Comparison of ENCODE assay signal across 10 cellular contexts in the genomic region with DNA sequence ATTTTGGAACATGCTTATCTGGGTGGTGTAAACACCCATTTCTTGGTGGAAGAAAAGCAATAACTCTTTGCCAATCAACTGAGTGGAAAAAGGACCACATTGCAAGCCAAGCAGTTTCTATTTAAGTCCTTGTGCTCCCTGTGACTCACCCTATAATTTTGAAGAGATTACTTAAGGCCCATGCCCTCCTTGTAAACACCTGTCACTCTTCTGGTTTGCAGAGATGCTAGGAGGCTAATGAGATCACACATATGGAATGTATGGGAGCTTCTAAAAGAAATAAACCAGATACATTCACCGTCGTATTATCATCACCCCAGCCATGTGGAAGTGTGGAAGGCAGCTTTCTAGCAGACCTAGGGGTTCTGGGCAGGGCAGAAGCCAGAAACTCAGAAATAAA.
DNase-seq lines count a peak whose midpoint lies in the region; ATAC-seq, FAIRE-seq and TF ChIP-seq lines count a peak whose summit lies in the region.
"Had no signal": no experiment of that assay in that cellular context is flagged by ENCODE, and none has a peak within 500 bp of the region (broad histone marks: within the 10 kb centered on the region; RNA-seq: fewer than 3 reads in every experiment).

No MANE protein-coding gene starts in this region.

- no peak overlapping the region for H3K27ac Mint-ChIP-seq in natural killer cell
- H3K27ac Mint-ChIP-seq: activated naive CD8-positive, alpha-beta T cell treated with anti-CD3 and anti-CD28 coated beads, Interleukin-2, amount 10 ng/mL, durations not matched to agents 7 days and 5 days had no signal

- POLR2A ChIA-PET in RWPE1 (lab: Yijun Ruan, JAX; ENCODE audit: low non-redundant PET), result no interaction called here

- intact Hi-C loops in natural killer cell (cut with micrococcal nuclease), result no loop called here

- TF ChIP-seq POLR2A in H54 (IDR thresholded peaks at IDR 0.05; ENCODE audit: low read depth, low read length), result no peak

- H3K4me3 ChIP-seq in kidney epithelial cell (ENCODE audit: low read depth, low read length), result no peak overlapping the region

- DNase-seq in A172 (ENCODE audit: low spot score), result peak; percentile 97
- peak; percentile 27 for DNase-seq in H54 (ENCODE audit: insufficient read length, low spot score)
- peak; percentile 84 for DNase-seq in RWPE1 (ENCODE audit: low spot score)
- peak; percentile 54 for DNase-seq in kidney epithelial cell (ENCODE audit: low read depth)
- DNase-seq in effector CD4-positive, alpha-beta T cell, result no peak
- DNase-seq in RCC 7860 (ENCODE audit: low spot score), result no peak
- DNase-seq in natural killer cell, result no peak
- no peak for DNase-seq in superior temporal gyrus (ENCODE audit: extremely low spot score)
- DNase-seq: activated naive CD8-positive, alpha-beta T cell treated with anti-CD3 and anti-CD28 coated beads, Interleukin-2, amount 10 ng/mL, durations not matched to agents 7 days and 5 days; stimulated activated CD4-positive, alpha-beta T cell treated with anti-CD3 and anti-CD28 coated beads, Interleukin-2, amount 100 ng/mL, for 24 hours had no signal

- no peaks in the 10 kb centered on the region for H3K4me1 Mint-ChIP-seq in natural killer cell
- H3K4me1 Mint-ChIP-seq: activated naive CD8-positive, alpha-beta T cell treated with anti-CD3 and anti-CD28 coated beads, Interleukin-2, amount 10 ng/mL, durations not matched to agents 7 days and 5 days had no signal

- TF ChIP-seq CTCF in RWPE1 (conservative IDR thresholded peaks at IDR 0.05; ENCODE audit: low read depth), result no peak
- TF ChIP-seq CTCF in kidney epithelial cell (IDR thresholded peaks at IDR 0.05; ENCODE audit: insufficient read depth, low read length, poor library complexity, severe bottlenecking), result no peak
- no peak for TF ChIP-seq CTCF in natural killer cell (IDR thresholded peaks at IDR 0.05)

- no peak overlapping the region for H3K4me3 Mint-ChIP-seq in natural killer cell
- H3K4me3 Mint-ChIP-seq: activated naive CD8-positive, alpha-beta T cell treated with anti-CD3 and anti-CD28 coated beads, Interleukin-2, amount 10 ng/mL, durations not matched to agents 7 days and 5 days had no signal

- peaks cover 32 to 51% of the 10 kb centered on the region in 2 donors for H3K27me3 Mint-ChIP-seq in natural killer cell (ENCODE audit: low read depth in 2 of 2)

- FAIRE-seq in H54 (lab: Jason Lieb, UNC) (no peak), RCC 7860 (lab: Jason Lieb, UNC) (no peak)

- ATAC-seq in natural killer cell, result no peak

- H3K27me3 ChIP-seq in kidney epithelial cell (ENCODE audit: control insufficient read depth, insufficient read depth, low read length), result no peaks in the 10 kb centered on the region

- H3K9me3 Mint-ChIP-seq in natural killer cell, result no peaks in the 10 kb centered on the region
- H3K9me3 Mint-ChIP-seq: activated naive CD8-positive, alpha-beta T cell treated with anti-CD3 and anti-CD28 coated beads, Interleukin-2, amount 10 ng/mL, durations not matched to agents 7 days and 5 days had no signal

- no peaks in the 10 kb centered on the region for H3K36me3 Mint-ChIP-seq in natural killer cell
- H3K36me3 Mint-ChIP-seq: activated naive CD8-positive, alpha-beta T cell treated with anti-CD3 and anti-CD28 coated beads, Interleukin-2, amount 10 ng/mL, durations not matched to agents 7 days and 5 days had no signal

- no peaks in the 10 kb centered on the region for H3K36me3 ChIP-seq in kidney epithelial cell (ENCODE audit: control insufficient read depth, insufficient read depth, low read length)

- H3K27ac ChIP-seq in RWPE1, result no peak overlapping the region

- CTCF ChIA-PET in RWPE1 (lab: Yijun Ruan, JAX), result interaction anchor here (0.6 to 1.8 kb wide), 3 partner anchors 105 to 510 kb away, joined by 3 to 7 read pairs (median 4); no protein-coding TSS in a partner anchor

Comparison
In these comparisons a context has a peak if more than half of its experiments do, and no peak if none do; other contexts are left out.
1. DNase-seq: peak in A172 (single experiment), H54 (single experiment), RWPE1 (single experiment) and kidney epithelial cell (single experiment); none in effector CD4-positive, alpha-beta T cell (single experiment), RCC 7860 (single experiment), natural killer cell (single experiment) and superior temporal gyrus (single experiment).